8 cellular contexts compared by ENCODE assay signal in genomic region chr16:20385844-20386832, GRCh38. TPM values are rescaled to one million over a fixed set of nuclear protein-coding genes. Genes with fewer than 3 reads are reported as not detected.
A peak's percentile ranks its signal among the peaks of the same experiment; 100 is the strongest.
DNase-seq lines count a peak whose midpoint lies in the region; ATAC-seq, FAIRE-seq and TF ChIP-seq lines count a peak whose summit lies in the region.

No MANE protein-coding gene starts in this region.

- H3K4me3 Mint-ChIP-seq in activated CD8-positive, alpha-beta memory T cell treated with anti-CD3 and anti-CD28 coated beads, Interleukin-2, amount 10 ng/mL, durations not matched to agents 7 days and 5 days: no peak overlapping the region
- no peak overlapping the region for H3K4me3 Mint-ChIP-seq in mesothelial cell of epicardium

- H3K9me3 Mint-ChIP-seq in activated CD8-positive, alpha-beta memory T cell treated with anti-CD3 and anti-CD28 coated beads, Interleukin-2, amount 10 ng/mL, durations not matched to agents 7 days and 5 days (ENCODE audit: low read depth): no peaks in the 10 kb centered on the region
- no peaks in the 10 kb centered on the region for H3K9me3 Mint-ChIP-seq in mesothelial cell of epicardium

- peaks cover 6% of the 10 kb centered on the region for H3K27me3 Mint-ChIP-seq in activated CD8-positive, alpha-beta memory T cell treated with anti-CD3 and anti-CD28 coated beads, Interleukin-2, amount 10 ng/mL, durations not matched to agents 7 days and 5 days
- H3K27me3 Mint-ChIP-seq in mesothelial cell of epicardium (ENCODE audit: low read depth): peaks cover 24% of the 10 kb centered on the region

- ATAC-seq in activated CD8-positive, alpha-beta memory T cell treated with anti-CD3 and anti-CD28 coated beads, Interleukin-2, amount 10 ng/mL, durations not matched to agents 7 days and 5 days: no peak
- ATAC-seq in stimulated activated naive CD8-positive, alpha-beta T cell treated with anti-CD3 and anti-CD28 coated beads, Interleukin-15, Interleukin-2, amounts not matched to agents 100 U/mL and 50 U/mL, for 24 hours: no peak
- ATAC-seq in GM21360 (IDR thresholded peaks at IDR 0.05; ENCODE audit: unreplicated experiment): no peak

- CTCF ChIA-PET in activated CD8-positive, alpha-beta memory T cell treated with anti-CD3 and anti-CD28 coated beads, Interleukin-2, amount 10 ng/mL, durations not matched to agents 7 days and 5 days (lab: Charles Lee): interaction anchor here (0.7 to 4.9 kb wide), 17 partner anchors 8 to 487 kb away, joined by 3 to 69 read pairs (median 4); no protein-coding TSS in a partner anchor

- no peaks in the 10 kb centered on the region for H3K4me1 Mint-ChIP-seq in activated CD8-positive, alpha-beta memory T cell treated with anti-CD3 and anti-CD28 coated beads, Interleukin-2, amount 10 ng/mL, durations not matched to agents 7 days and 5 days
- no peaks in the 10 kb centered on the region for H3K4me1 Mint-ChIP-seq in mesothelial cell of epicardium

- TF ChIP-seq CTCF in epithelial cell of proximal tubule (conservative IDR thresholded peaks at IDR 0.05; ENCODE audit: low read depth, low read length) (peak; percentile 89), mesothelial cell of epicardium (IDR thresholded peaks at IDR 0.05; ENCODE audit: unreplicated experiment) (peak; percentile 91)

- H3K4me3 ChIP-seq in epithelial cell of proximal tubule (ENCODE audit: low read depth, low read length): no peak overlapping the region

- FAIRE-seq in GM12892 (lab: Jason Lieb, UNC): no peak

- no peaks in the 10 kb centered on the region for H3K36me3 Mint-ChIP-seq in activated CD8-positive, alpha-beta memory T cell treated with anti-CD3 and anti-CD28 coated beads, Interleukin-2, amount 10 ng/mL, durations not matched to agents 7 days and 5 days
- H3K36me3 Mint-ChIP-seq in mesothelial cell of epicardium: no peaks in the 10 kb centered on the region

- no peak overlapping the region for H3K27ac Mint-ChIP-seq in activated CD8-positive, alpha-beta memory T cell treated with anti-CD3 and anti-CD28 coated beads, Interleukin-2, amount 10 ng/mL, durations not matched to agents 7 days and 5 days
- H3K27ac Mint-ChIP-seq in mesothelial cell of epicardium: no peak overlapping the region

- no peak for TF ChIP-seq POLR2A in GM12892 (IDR thresholded peaks at IDR 0.05; ENCODE audit: low read depth, low read length)

- peak; percentile 57 for DNase-seq in A172 (ENCODE audit: low spot score)
- DNase-seq in GM12892 (ENCODE audit: insufficient read length): peak; percentile 43
- peak; percentile 41 for DNase-seq in NCI-H2227 treated with DMSO at 0.1 percent for 48 hours (lab: John Stamatoyannopoulos, UW)
- peak; percentile 67 for DNase-seq in activated CD8-positive, alpha-beta memory T cell treated with anti-CD3 and anti-CD28 coated beads, Interleukin-2, amount 10 ng/mL, durations not matched to agents 7 days and 5 days
- no peak for DNase-seq in epithelial cell of proximal tubule (ENCODE audit: low read depth)
- peak; percentile 54 to 77 for DNase-seq in mesothelial cell of epicardium (ENCODE audit: low spot score in 2 of 2, unreplicated experiment in 2 of 2)
- peak; percentile 67 for DNase-seq in stimulated activated naive CD8-positive, alpha-beta T cell treated with anti-CD3 and anti-CD28 coated beads, Interleukin-15, Interleukin-2, amounts not matched to agents 100 U/mL and 50 U/mL, for 24 hours

RNA-seq across cellular contexts. Expression of gene PDILT, which starts 18.4 kb away (rescaled TPM):
- total RNA-seq in A172 (2014; rRNA removed; shearing (Covaris generic)): not detected in 2 replicates
- polyA plus RNA-seq in GM12892 (2012; ENCODE audit: missing spikeins): not detected
- not detected for total RNA-seq in activated CD8-positive, alpha-beta memory T cell treated with anti-CD3 and anti-CD28 coated beads, Interleukin-2, amount 10 ng/mL, durations not matched to agents 7 days and 5 days
- total RNA-seq in epithelial cell of proximal tubule (not detected in 2 replicates), mesothelial cell of epicardium (not detected in 3 replicates)

RNA-seq across cellular contexts. Expression of gene ACSM5, which starts 23.2 kb away (rescaled TPM):
- total RNA-seq in A172 (2014; rRNA removed; shearing (Covaris generic)): 0.74 TPM in 1 of 2 replicates, not detected in the other
- polyA plus RNA-seq in GM12892 (2012; ENCODE audit: missing spikeins): not detected
- not detected for total RNA-seq in activated CD8-positive, alpha-beta memory T cell treated with anti-CD3 and anti-CD28 coated beads, Interleukin-2, amount 10 ng/mL, durations not matched to agents 7 days and 5 days
- total RNA-seq in epithelial cell of proximal tubule (0.12 TPM in 1 of 2 replicates, not detected in the other), mesothelial cell of epicardium (not detected in 3 replicates)

RNA-seq across cellular contexts. Expression of gene UMOD, which starts 33.6 kb away (rescaled TPM):
- not detected in 2 replicates for total RNA-seq in A172 (2014; rRNA removed; shearing (Covaris generic))
- not detected for polyA plus RNA-seq in GM12892 (2012; ENCODE audit: missing spikeins)
- not detected for total RNA-seq in activated CD8-positive, alpha-beta memory T cell treated with anti-CD3 and anti-CD28 coated beads, Interleukin-2, amount 10 ng/mL, durations not matched to agents 7 days and 5 days
- not detected in 2 replicates for total RNA-seq in epithelial cell of proximal tubule
- total RNA-seq in mesothelial cell of epicardium: not detected in 3 replicates

RNA-seq across cellular contexts. Expression of gene GP2, which starts 58.8 kb away (rescaled TPM):
- not detected in 2 replicates for total RNA-seq in A172 (2014; rRNA removed; shearing (Covaris generic))
- not detected for polyA plus RNA-seq in GM12892 (2012; ENCODE audit: missing spikeins)
- total RNA-seq in activated CD8-positive, alpha-beta memory T cell treated with anti-CD3 and anti-CD28 coated beads, Interleukin-2, amount 10 ng/mL, durations not matched to agents 7 days and 5 days: not detected
- total RNA-seq in epithelial cell of proximal tubule (not detected in 2 replicates), mesothelial cell of epicardium (not detected in 3 replicates)
